ENCODE assay signal across 2 cellular contexts in the genomic region with DNA sequence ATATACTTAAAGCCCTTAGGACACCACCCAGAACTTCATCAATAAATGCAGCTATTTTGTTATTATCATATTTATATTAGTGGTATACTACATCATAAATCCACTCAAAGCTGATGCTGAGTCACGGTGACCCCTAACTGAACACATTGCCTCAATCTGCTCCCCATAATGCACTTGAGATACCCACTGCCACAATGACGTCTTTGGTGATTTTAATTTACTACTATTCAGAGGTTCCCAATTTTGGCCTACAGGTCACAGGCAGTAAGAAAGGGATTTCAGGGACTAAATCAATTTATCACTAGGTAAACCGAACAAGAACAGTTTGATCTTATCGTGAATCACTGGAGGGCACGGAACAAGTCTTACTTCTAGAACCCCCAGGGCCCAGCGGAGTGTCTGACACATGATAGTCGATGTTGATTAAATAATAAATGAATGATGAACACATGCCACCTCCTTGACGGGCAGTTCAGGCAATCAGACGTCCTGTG.
TF ChIP-seq lines count a peak whose summit lies in the region.

No MANE protein-coding gene starts in this region.

TF ChIP-seq in SK-N-SH, 30 proteins besides CTCF, POLR2A, EP300 and RAD21 (continued from another document):
- TF ChIP-seq, protein P1, sequence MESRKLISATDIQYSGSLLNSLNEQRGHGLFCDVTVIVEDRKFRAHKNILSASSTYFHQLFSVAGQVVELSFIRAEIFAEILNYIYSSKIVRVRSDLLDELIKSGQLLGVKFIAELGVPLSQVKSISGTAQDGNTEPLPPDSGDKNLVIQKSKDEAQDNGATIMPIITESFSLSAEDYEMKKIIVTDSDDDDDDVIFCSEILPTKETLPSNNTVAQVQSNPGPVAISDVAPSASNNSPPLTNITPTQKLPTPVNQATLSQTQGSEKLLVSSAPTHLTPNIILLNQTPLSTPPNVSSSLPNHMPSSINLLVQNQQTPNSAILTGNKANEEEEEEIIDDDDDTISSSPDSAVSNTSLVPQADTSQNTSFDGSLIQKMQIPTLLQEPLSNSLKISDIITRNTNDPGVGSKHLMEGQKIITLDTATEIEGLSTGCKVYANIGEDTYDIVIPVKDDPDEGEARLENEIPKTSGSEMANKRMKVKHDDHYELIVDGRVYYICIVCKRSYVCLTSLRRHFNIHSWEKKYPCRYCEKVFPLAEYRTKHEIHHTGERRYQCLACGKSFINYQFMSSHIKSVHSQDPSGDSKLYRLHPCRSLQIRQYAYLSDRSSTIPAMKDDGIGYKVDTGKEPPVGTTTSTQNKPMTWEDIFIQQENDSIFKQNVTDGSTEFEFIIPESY (IDR thresholded peaks at IDR 0.05; ENCODE audit: borderline replicate concordance, low read depth): no peak

TF ChIP-seq in SK-N-SH treated with all-trans-retinoic acid at 6 μM for 48 hours, 23 proteins besides CTCF, POLR2A, EP300 and RAD21 (continued from another document):
- no peak for TF ChIP-seq POU6F1 (CRISPR knock-in tag; IDR thresholded peaks at IDR 0.05; ENCODE audit: borderline replicate concordance, low read depth)
- TF ChIP-seq ZFP30 (CRISPR knock-in tag; IDR thresholded peaks at IDR 0.05): no peak
- TF ChIP-seq SNAI2 (CRISPR knock-in tag; IDR thresholded peaks at IDR 0.05): no peak
- TF ChIP-seq ZFP3 (CRISPR knock-in tag; IDR thresholded peaks at IDR 0.05): no peak
- TF ChIP-seq ESRRG (CRISPR knock-in tag; IDR thresholded peaks at IDR 0.05): no peak
- no peak for TF ChIP-seq PPARA (CRISPR knock-in tag; IDR thresholded peaks at IDR 0.05; ENCODE audit: borderline replicate concordance)
- no peak for TF ChIP-seq ZNF70 (CRISPR knock-in tag; IDR thresholded peaks at IDR 0.05)
- TF ChIP-seq, protein P2, sequence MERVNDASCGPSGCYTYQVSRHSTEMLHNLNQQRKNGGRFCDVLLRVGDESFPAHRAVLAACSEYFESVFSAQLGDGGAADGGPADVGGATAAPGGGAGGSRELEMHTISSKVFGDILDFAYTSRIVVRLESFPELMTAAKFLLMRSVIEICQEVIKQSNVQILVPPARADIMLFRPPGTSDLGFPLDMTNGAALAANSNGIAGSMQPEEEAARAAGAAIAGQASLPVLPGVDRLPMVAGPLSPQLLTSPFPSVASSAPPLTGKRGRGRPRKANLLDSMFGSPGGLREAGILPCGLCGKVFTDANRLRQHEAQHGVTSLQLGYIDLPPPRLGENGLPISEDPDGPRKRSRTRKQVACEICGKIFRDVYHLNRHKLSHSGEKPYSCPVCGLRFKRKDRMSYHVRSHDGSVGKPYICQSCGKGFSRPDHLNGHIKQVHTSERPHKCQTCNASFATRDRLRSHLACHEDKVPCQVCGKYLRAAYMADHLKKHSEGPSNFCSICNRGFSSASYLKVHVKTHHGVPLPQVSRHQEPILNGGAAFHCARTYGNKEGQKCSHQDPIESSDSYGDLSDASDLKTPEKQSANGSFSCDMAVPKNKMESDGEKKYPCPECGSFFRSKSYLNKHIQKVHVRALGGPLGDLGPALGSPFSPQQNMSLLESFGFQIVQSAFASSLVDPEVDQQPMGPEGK (CRISPR knock-in tag; IDR thresholded peaks at IDR 0.05; ENCODE audit: borderline replicate concordance): no peak
- no peak for TF ChIP-seq ISL1 (CRISPR knock-in tag; IDR thresholded peaks at IDR 0.05)
- TF ChIP-seq TOX (CRISPR knock-in tag; IDR thresholded peaks at IDR 0.05; ENCODE audit: borderline replicate concordance): no peak
- no peak for TF ChIP-seq RARB (CRISPR knock-in tag; IDR thresholded peaks at IDR 0.05)
- TF ChIP-seq ZNF8 (CRISPR knock-in tag; IDR thresholded peaks at IDR 0.05): no peak
- TF ChIP-seq BACH2 (CRISPR knock-in tag; IDR thresholded peaks at IDR 0.05; ENCODE audit: borderline replicate concordance): no peak
- TF ChIP-seq CSDC2 (CRISPR knock-in tag; IDR thresholded peaks at IDR 0.05): no peak
- no peak for TF ChIP-seq OSR1 (CRISPR knock-in tag; IDR thresholded peaks at IDR 0.05)
- no peak for TF ChIP-seq TCF4 (CRISPR knock-in tag; IDR thresholded peaks at IDR 0.05; ENCODE audit: borderline replicate concordance)
- TF ChIP-seq, protein P3, sequence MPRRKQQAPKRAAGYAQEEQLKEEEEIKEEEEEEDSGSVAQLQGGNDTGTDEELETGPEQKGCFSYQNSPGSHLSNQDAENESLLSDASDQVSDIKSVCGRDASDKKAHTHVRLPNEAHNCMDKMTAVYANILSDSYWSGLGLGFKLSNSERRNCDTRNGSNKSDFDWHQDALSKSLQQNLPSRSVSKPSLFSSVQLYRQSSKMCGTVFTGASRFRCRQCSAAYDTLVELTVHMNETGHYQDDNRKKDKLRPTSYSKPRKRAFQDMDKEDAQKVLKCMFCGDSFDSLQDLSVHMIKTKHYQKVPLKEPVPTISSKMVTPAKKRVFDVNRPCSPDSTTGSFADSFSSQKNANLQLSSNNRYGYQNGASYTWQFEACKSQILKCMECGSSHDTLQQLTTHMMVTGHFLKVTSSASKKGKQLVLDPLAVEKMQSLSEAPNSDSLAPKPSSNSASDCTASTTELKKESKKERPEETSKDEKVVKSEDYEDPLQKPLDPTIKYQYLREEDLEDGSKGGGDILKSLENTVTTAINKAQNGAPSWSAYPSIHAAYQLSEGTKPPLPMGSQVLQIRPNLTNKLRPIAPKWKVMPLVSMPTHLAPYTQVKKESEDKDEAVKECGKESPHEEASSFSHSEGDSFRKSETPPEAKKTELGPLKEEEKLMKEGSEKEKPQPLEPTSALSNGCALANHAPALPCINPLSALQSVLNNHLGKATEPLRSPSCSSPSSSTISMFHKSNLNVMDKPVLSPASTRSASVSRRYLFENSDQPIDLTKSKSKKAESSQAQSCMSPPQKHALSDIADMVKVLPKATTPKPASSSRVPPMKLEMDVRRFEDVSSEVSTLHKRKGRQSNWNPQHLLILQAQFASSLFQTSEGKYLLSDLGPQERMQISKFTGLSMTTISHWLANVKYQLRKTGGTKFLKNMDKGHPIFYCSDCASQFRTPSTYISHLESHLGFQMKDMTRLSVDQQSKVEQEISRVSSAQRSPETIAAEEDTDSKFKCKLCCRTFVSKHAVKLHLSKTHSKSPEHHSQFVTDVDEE (CRISPR knock-in tag; IDR thresholded peaks at IDR 0.05): no peak
